In the genomic region with DNA sequence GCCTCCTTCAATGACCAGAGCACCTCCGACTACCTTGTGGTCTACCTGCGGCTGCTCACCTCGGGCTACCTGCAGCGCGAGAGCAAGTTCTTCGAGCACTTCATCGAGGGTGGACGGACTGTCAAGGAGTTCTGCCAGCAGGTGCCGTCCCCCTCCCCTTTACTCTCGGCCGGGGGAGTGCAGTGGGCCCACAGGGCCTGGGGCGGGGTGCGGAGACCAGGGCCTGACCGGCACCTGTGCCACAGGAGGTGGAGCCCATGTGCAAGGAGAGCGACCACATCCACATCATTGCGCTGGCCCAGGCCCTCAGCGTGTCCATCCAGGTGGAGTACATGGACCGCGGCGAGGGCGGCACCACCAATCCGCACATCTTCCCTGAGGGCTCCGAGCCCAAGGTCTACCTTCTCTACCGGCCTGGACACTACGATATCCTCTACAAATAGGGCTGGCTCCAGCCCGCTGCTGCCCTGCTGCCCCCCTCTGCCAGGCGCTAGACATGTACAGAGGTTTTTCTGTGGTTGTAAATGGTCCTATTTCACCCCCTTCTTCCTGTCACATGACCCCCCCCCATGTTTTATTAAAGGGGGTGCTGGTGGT, we compare ENCODE assay signal across 1 cellular context.
TF ChIP-seq lines count a peak whose summit lies in the region.

No MANE protein-coding gene starts in this region.

TF ChIP-seq in K562, 482 proteins besides CTCF, POLR2A, EP300 and RAD21:
- TF ChIP-seq POLR2G (IDR thresholded peaks at IDR 0.05; ENCODE audit: low read depth, low read length) (peak; percentile 47; the same call in 1 of the 2 replicates), SMC3 (conservative IDR thresholded peaks at IDR 0.05; ENCODE audit: insufficient read depth, low read depth, low read length) (no peak)
- TF ChIP-seq, protein P1, sequence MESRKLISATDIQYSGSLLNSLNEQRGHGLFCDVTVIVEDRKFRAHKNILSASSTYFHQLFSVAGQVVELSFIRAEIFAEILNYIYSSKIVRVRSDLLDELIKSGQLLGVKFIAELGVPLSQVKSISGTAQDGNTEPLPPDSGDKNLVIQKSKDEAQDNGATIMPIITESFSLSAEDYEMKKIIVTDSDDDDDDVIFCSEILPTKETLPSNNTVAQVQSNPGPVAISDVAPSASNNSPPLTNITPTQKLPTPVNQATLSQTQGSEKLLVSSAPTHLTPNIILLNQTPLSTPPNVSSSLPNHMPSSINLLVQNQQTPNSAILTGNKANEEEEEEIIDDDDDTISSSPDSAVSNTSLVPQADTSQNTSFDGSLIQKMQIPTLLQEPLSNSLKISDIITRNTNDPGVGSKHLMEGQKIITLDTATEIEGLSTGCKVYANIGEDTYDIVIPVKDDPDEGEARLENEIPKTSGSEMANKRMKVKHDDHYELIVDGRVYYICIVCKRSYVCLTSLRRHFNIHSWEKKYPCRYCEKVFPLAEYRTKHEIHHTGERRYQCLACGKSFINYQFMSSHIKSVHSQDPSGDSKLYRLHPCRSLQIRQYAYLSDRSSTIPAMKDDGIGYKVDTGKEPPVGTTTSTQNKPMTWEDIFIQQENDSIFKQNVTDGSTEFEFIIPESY (CRISPR knock-in tag; IDR thresholded peaks at IDR 0.05) = 0 out of 2 replicates have a peak, but pooled peaks have one; percentile 27
